ENCODE assay signal across 10 cellular contexts in the genomic region with DNA sequence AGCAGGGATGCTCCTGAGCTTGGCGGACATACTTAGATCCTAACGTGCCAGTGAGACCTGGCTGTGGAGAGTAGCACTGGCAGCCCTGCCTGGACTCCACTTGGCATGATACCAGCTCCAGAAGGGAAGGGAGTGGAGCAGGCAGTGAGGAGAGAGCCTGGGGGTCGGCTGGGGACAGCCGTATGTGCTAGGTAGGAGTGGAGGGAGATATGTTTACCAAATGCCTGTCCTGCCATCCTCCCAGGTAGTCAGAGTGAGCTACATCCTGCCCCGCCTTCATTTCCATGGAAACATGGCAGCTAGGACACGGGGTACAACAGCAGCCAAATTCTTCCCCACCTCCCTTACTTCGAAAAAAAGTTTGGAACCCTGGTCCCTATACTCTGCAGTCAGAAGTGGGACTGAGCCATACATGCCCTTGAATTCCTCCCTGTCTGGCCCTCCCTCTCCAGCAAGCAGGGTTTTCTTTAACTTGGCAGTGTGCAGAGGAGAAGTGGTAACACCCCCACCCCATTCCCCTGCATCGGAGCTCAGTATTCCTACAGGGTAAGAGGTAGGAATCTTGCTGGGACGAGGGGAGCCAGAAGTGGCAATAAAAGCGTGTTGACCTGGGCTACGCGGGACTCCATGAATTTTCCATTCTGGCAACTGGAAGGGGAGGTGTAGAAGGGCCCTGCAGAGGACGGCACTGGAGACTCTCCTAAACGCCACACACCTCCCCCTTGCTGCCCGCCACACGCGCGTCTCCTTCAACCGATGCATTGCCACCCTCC. TPM values are rescaled to one million over a fixed set of nuclear protein-coding genes. Genes with fewer than 3 reads are reported as not detected.
DNase-seq lines count a peak whose midpoint lies in the region; ATAC-seq, FAIRE-seq and TF ChIP-seq lines count a peak whose summit lies in the region.
"Had no signal": no experiment of that assay in that cellular context is flagged by ENCODE, and none has a peak within 500 bp of the region (broad histone marks: within the 10 kb centered on the region; RNA-seq: fewer than 3 reads in every experiment).

No MANE protein-coding gene starts in this region.

- peak overlapping the region; percentile 66 for H3K9ac ChIP-seq in astrocyte (ENCODE audit: low read length)

- peaks cover 34% of the 10 kb centered on the region for H3K27me3 Mint-ChIP-seq in astrocyte (ENCODE audit: low read depth, unreplicated experiment)
- no peaks in the 10 kb centered on the region for H3K27me3 Mint-ChIP-seq in stimulated activated naive B cell treated with anti-CD40 and anti-IgM and Interleukin-4, amounts not matched to agents 10 μg/mL and 1 μg/mL and 100 μg/mL, for 72 hours

- H2AFZ ChIP-seq in astrocyte (ENCODE audit: low read depth, low read length): peak overlapping the region; percentile 69

- peaks cover 2% of the 10 kb centered on the region for H3K4me1 Mint-ChIP-seq in astrocyte (ENCODE audit: low read depth, unreplicated experiment)
- peaks cover 46 to 74% of the 10 kb centered on the region in 2 donors for H3K4me1 Mint-ChIP-seq in stimulated activated naive B cell treated with anti-CD40 and anti-IgM and Interleukin-4, amounts not matched to agents 10 μg/mL and 1 μg/mL and 100 μg/mL, for 72 hours

- DNase-seq in NCI-H524 (lab: John Stamatoyannopoulos, UW) (peak; percentile 58 to 65), NCI-H524 treated with DMSO at 0.1 percent for 48 hours (lab: John Stamatoyannopoulos, UW) (no peak), astrocyte (ENCODE audit: low read depth) (no peak), GM12892 (ENCODE audit: insufficient read length) (no peak), NCI-H82 treated with DMSO at 0.1 percent for 48 hours (lab: John Stamatoyannopoulos, UW; ENCODE audit: unreplicated experiment) (no peak)
- no peak for DNase-seq in stimulated activated naive B cell treated with anti-CD40 and anti-IgM and Interleukin-4, amounts not matched to agents 10 μg/mL and 1 μg/mL and 100 μg/mL, for 72 hours

- H3K4me2 ChIP-seq in astrocyte (ENCODE audit: low read length): peak overlapping the region; percentile 85
- H3K4me2 ChIP-seq: A549 had no signal

- H3K27ac ChIP-seq in astrocyte (ENCODE audit: low read depth, low read length): no peak overlapping the region
- H3K27ac ChIP-seq: A549, SJSA1 had no signal

- H3K79me2 ChIP-seq in astrocyte (ENCODE audit: insufficient read depth, low read length): no peaks in the 10 kb centered on the region

- no peak for TF ChIP-seq POLR2A in GM12892 (IDR thresholded peaks at IDR 0.05; ENCODE audit: low read depth, low read length)

- no peak for FAIRE-seq in astrocyte (lab: Jason Lieb, UNC)
- no peak for FAIRE-seq in GM12892 (lab: Jason Lieb, UNC)
- FAIRE-seq: A549 had no signal

- no peak overlapping the region for H3K27ac Mint-ChIP-seq in astrocyte (ENCODE audit: unreplicated experiment)
- peak overlapping the region; percentile 86 for H3K27ac Mint-ChIP-seq in stimulated activated naive B cell treated with anti-CD40 and anti-IgM and Interleukin-4, amounts not matched to agents 10 μg/mL and 1 μg/mL and 100 μg/mL, for 72 hours

- H3K9me3 Mint-ChIP-seq in astrocyte (ENCODE audit: unreplicated experiment): no peaks in the 10 kb centered on the region
- H3K9me3 Mint-ChIP-seq in stimulated activated naive B cell treated with anti-CD40 and anti-IgM and Interleukin-4, amounts not matched to agents 10 μg/mL and 1 μg/mL and 100 μg/mL, for 72 hours: no peaks in the 10 kb centered on the region

- no peaks in the 10 kb centered on the region for H4K20me1 ChIP-seq in astrocyte (ENCODE audit: insufficient read depth, low read length)

- H3K9me3 ChIP-seq in astrocyte (ENCODE audit: insufficient read depth, low read depth, low read length) (no peaks in the 10 kb centered on the region), iPS-18c (ENCODE audit: control insufficient read depth, insufficient read depth, low read length) (no peaks in the 10 kb centered on the region)
- H3K9me3 ChIP-seq: A549, SJSA1 had no signal

- no peaks in the 10 kb centered on the region for H3K36me3 Mint-ChIP-seq in astrocyte (ENCODE audit: low read depth, unreplicated experiment)
- peaks cover 40 to 77% of the 10 kb centered on the region in 2 donors for H3K36me3 Mint-ChIP-seq in stimulated activated naive B cell treated with anti-CD40 and anti-IgM and Interleukin-4, amounts not matched to agents 10 μg/mL and 1 μg/mL and 100 μg/mL, for 72 hours

- H3K36me3 ChIP-seq in astrocyte (ENCODE audit: insufficient read depth, low read length): no peaks in the 10 kb centered on the region
- H3K36me3 ChIP-seq: SJSA1 had no signal

- H3K27me3 ChIP-seq in astrocyte (ENCODE audit: insufficient read depth, low read length): peaks cover 4% of the 10 kb centered on the region
- H3K27me3 ChIP-seq: SJSA1 had no signal

- no peak for TF ChIP-seq CTCF in astrocyte (IDR thresholded peaks at IDR 0.05; ENCODE audit: insufficient read depth, low read depth, low read length)

- no peak for ATAC-seq in stimulated activated naive B cell treated with anti-CD40 and anti-IgM and Interleukin-4, amounts not matched to agents 10 μg/mL and 1 μg/mL and 100 μg/mL, for 72 hours (replicated peaks)
- no peak for ATAC-seq in HG03442 (IDR thresholded peaks at IDR 0.05; ENCODE audit: unreplicated experiment)

- no peak overlapping the region for H3K4me3 Mint-ChIP-seq in astrocyte (ENCODE audit: unreplicated experiment)
- H3K4me3 Mint-ChIP-seq in stimulated activated naive B cell treated with anti-CD40 and anti-IgM and Interleukin-4, amounts not matched to agents 10 μg/mL and 1 μg/mL and 100 μg/mL, for 72 hours: peak overlapping the region; percentile 79 to 80

- H3K4me3 ChIP-seq in astrocyte (ENCODE audit: insufficient read depth, low read depth, low read length) (no peak overlapping the region), iPS-18c (ENCODE audit: insufficient read depth, low read depth, low read length) (peak overlapping the region; percentile 53)
- H3K4me3 ChIP-seq: A549 had no signal

- peaks cover 4% of the 10 kb centered on the region for H3K4me1 ChIP-seq in astrocyte (ENCODE audit: insufficient read depth, low read length)
- H3K4me1 ChIP-seq: A549 had no signal

RNA-seq across cellular contexts. Expression of gene SMO, which starts 20.0 kb away (rescaled TPM):
- total RNA-seq in astrocyte: 20.0 and 22.6 TPM in 2 replicates
- polyA plus RNA-seq in GM12892 (2012; ENCODE audit: missing spikeins): 4.5 TPM

RNA-seq across cellular contexts. Expression of gene TSPAN33, which starts 23.9 kb away (rescaled TPM):
- total RNA-seq in astrocyte: 6.5 and 6.8 TPM in 2 replicates
- 147 TPM for polyA plus RNA-seq in GM12892 (2012; ENCODE audit: missing spikeins)

RNA-seq across cellular contexts. Expression of gene AHCYL2, which starts 56.4 kb away (rescaled TPM):
- 13.3 and 14.7 TPM in 2 replicates for total RNA-seq in astrocyte
- polyA plus RNA-seq in GM12892 (2012; ENCODE audit: missing spikeins): 7.0 TPM

Comparison
In these comparisons a context has a peak if more than half of its experiments do, and no peak if none do; other contexts are left out.
1. DNase-seq: peak in NCI-H524 (2 of 2); none in NCI-H524 treated with DMSO at 0.1 percent for 48 hours (single experiment), astrocyte (single experiment), stimulated activated naive B cell treated with anti-CD40 and anti-IgM and Interleukin-4, amounts not matched to agents 10 μg/mL and 1 μg/mL and 100 μg/mL, for 72 hours (single experiment), GM12892 (single experiment) and NCI-H82 treated with DMSO at 0.1 percent for 48 hours (single experiment).